In the genomic region with DNA sequence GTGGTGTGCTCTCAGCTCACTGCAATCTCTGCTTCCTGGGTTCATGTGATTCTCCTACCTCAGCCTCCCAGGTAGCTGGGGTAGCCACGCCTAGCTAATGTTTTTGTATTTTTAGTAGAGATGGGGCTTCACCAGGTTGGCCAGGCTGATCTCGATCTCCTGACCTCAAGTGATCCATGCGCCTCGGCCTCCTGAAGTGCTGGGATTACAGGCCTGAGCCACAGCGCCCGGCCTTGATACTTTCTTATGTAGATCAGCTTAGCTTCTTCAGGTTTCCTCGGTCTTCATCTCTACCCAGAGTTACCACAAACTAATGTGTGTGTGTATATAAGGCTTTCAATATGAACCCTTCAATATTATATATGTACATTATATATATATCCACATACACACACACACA, we compare ENCODE assay signal across 42 cellular contexts. TPM values are rescaled to one million over a fixed set of nuclear protein-coding genes. Genes with fewer than 3 reads are reported as not detected.
"Had no signal": no experiment of that assay in that cellular context is flagged by ENCODE, and none has a peak within 500 bp of the region (broad histone marks: within the 10 kb centered on the region; RNA-seq: fewer than 3 reads in every experiment).

No MANE protein-coding gene starts in this region.

- H3K36me3 Mint-ChIP-seq: activated naive CD4-positive, alpha-beta T cell treated with anti-CD3 and anti-CD28 coated beads, Interleukin-2, amount 10 ng/mL, durations not matched to agents 7 days and 5 days; activated naive CD4-positive, alpha-beta T cell treated with anti-CD3 and anti-CD28 coated beads, Interleukin-2, amount 50 U/mL, for 24 hours; activated naive CD4-positive, alpha-beta T cell treated with anti-CD3 and anti-CD28 coated beads, Interleukin-2, amount 50 U/mL, for 72 hours; activated naive CD8-positive, alpha-beta T cell; activated naive CD8-positive, alpha-beta T cell treated with anti-CD3 and anti-CD28 coated beads for 36 hours; activated naive CD8-positive, alpha-beta T cell treated with anti-CD3 and anti-CD28 coated beads, Interleukin-2, amount 10 ng/mL, durations not matched to agents 7 days and 5 days; brain had no signal

- H3K27ac ChIP-seq: adrenal gland, ascending aorta, body of pancreas, brain microvascular endothelial cell, breast epithelium, cardiac muscle cell had no signal

- H3K9me3 Mint-ChIP-seq: activated naive CD4-positive, alpha-beta T cell treated with anti-CD3 and anti-CD28 coated beads for 36 hours; activated naive CD4-positive, alpha-beta T cell treated with anti-CD3 and anti-CD28 coated beads, Interleukin-2, amount 10 ng/mL, durations not matched to agents 7 days and 5 days; activated naive CD4-positive, alpha-beta T cell treated with anti-CD3 and anti-CD28 coated beads, Interleukin-2, amount 50 U/mL, for 24 hours; activated naive CD4-positive, alpha-beta T cell treated with anti-CD3 and anti-CD28 coated beads, Interleukin-2, amount 50 U/mL, for 72 hours; activated naive CD8-positive, alpha-beta T cell treated with anti-CD3 and anti-CD28 coated beads for 36 hours; activated naive CD8-positive, alpha-beta T cell treated with anti-CD3 and anti-CD28 coated beads, Interleukin-2, amount 10 ng/mL, durations not matched to agents 7 days and 5 days; activated T-cell treated with anti-CD3 and anti-CD28 coated beads, Interleukin-2, amount 50 U/mL, for 24 hours; activated T-cell treated with anti-CD3 and anti-CD28 coated beads, Interleukin-2, amount 50 U/mL, for 4 hours; activated T-helper 1 cell treated with anti-CD3 and anti-CD28 coated beads, Interleukin-12 subunit alpha, Interleukin-12 subunit beta, Interleukin-2, Interleukin-4 antibody, amounts not matched to agents 30 ng/mL and 10 ng/mL and 1 ng/mL, durations not matched to agents 14 hours and 24 hours and 36 hours; activated T-helper 17 cell treated with anti-CD3 and anti-CD28 coated beads, Interleukin-2, amount 50 U/mL, for 72 hours; activated T-helper 2 cell treated with anti-CD3 and anti-CD28 coated beads, Interferon-gamma antibody, Interleukin-2, Interleukin-4, amounts not matched to agents 10 μg/mL and 5 μg/mL and 100 μg/mL, durations not matched to agents 14 hours and 24 hours and 36 hours; central memory CD8-positive, alpha-beta T cell had no signal

- H3K27me3 ChIP-seq: adrenal gland, ascending aorta, body of pancreas had no signal

- H3K4me3 ChIP-seq: adrenal gland, ascending aorta, body of pancreas, breast epithelium, cardiac muscle cell had no signal

- H3K4me1 Mint-ChIP-seq: activated naive CD4-positive, alpha-beta T cell treated with anti-CD3 and anti-CD28 coated beads, Interleukin-2, amount 10 ng/mL, durations not matched to agents 7 days and 5 days; activated naive CD4-positive, alpha-beta T cell treated with anti-CD3 and anti-CD28 coated beads, Interleukin-2, amount 50 U/mL, for 24 hours; activated naive CD8-positive, alpha-beta T cell treated with anti-CD3 and anti-CD28 coated beads for 36 hours; activated naive CD8-positive, alpha-beta T cell treated with anti-CD3 and anti-CD28 coated beads, Interleukin-2, amount 50 U/mL, for 24 hours; activated T-helper 17 cell treated with anti-CD3 and anti-CD28 coated beads, Interleukin-2, amount 50 U/mL, for 72 hours; central memory CD8-positive, alpha-beta T cell had no signal

- H3K27ac Mint-ChIP-seq: activated naive CD4-positive, alpha-beta T cell treated with anti-CD3 and anti-CD28 coated beads for 36 hours; activated naive CD4-positive, alpha-beta T cell treated with anti-CD3 and anti-CD28 coated beads, Interleukin-2, amount 10 ng/mL, durations not matched to agents 7 days and 5 days; activated naive CD4-positive, alpha-beta T cell treated with anti-CD3 and anti-CD28 coated beads, Interleukin-2, amount 50 U/mL, for 24 hours; activated naive CD4-positive, alpha-beta T cell treated with anti-CD3 and anti-CD28 coated beads, Interleukin-2, amount 50 U/mL, for 72 hours; activated naive CD8-positive, alpha-beta T cell; activated naive CD8-positive, alpha-beta T cell treated with anti-CD3 and anti-CD28 coated beads for 36 hours; activated naive CD8-positive, alpha-beta T cell treated with anti-CD3 and anti-CD28 coated beads, Interleukin-2, amount 10 ng/mL, durations not matched to agents 7 days and 5 days; activated naive CD8-positive, alpha-beta T cell treated with anti-CD3 and anti-CD28 coated beads, Interleukin-2, amount 50 U/mL, for 24 hours; activated T-cell treated with anti-CD3 and anti-CD28 coated beads, Interleukin-2, amount 50 U/mL, for 24 hours; activated T-cell treated with anti-CD3 and anti-CD28 coated beads, Interleukin-2, amount 50 U/mL, for 72 hours; activated T-helper 1 cell treated with anti-CD3 and anti-CD28 coated beads, Interleukin-12 subunit alpha, Interleukin-12 subunit beta, Interleukin-2, Interleukin-4 antibody, amounts not matched to agents 30 ng/mL and 10 ng/mL and 1 ng/mL, durations not matched to agents 14 hours and 24 hours and 36 hours; activated T-helper 17 cell treated with anti-CD3 and anti-CD28 coated beads, Interleukin-2, amount 50 U/mL, for 72 hours; activated T-helper 2 cell treated with anti-CD3 and anti-CD28 coated beads, Interferon-gamma antibody, Interleukin-2, Interleukin-4, amounts not matched to agents 10 μg/mL and 5 μg/mL and 100 μg/mL, durations not matched to agents 14 hours and 24 hours and 36 hours; brain had no signal

- H3K9me3 ChIP-seq: adrenal gland, ascending aorta, body of pancreas, breast epithelium had no signal

- H3K4me1 ChIP-seq: ascending aorta, body of pancreas, breast epithelium had no signal

- DNase-seq: activated effector memory CD4-positive, alpha-beta T cell treated with anti-CD3 and anti-CD28 coated beads, Interleukin-2, amount 50 U/mL, for 16 hours; activated effector memory CD4-positive, alpha-beta T cell treated with Interleukin-2 at 50 U/mL for 16 hours; activated gamma-delta T cell; activated gamma-delta T cell treated with Interleukin-2 at 50 U/mL for 16 hours; activated naive CD4-positive, alpha-beta T cell; activated naive CD4-positive, alpha-beta T cell treated with anti-CD3 and anti-CD28 coated beads for 36 hours; activated naive CD4-positive, alpha-beta T cell treated with anti-CD3 and anti-CD28 coated beads, Interleukin-2, amount 10 ng/mL, durations not matched to agents 7 days and 5 days; activated naive CD4-positive, alpha-beta T cell treated with anti-CD3 and anti-CD28 coated beads, Interleukin-2, amount 50 U/mL, for 16 hours; activated naive CD4-positive, alpha-beta T cell treated with Interleukin-2 at 50 U/mL for 16 hours; activated naive CD8-positive, alpha-beta T cell treated with anti-CD3 and anti-CD28 coated beads for 36 hours; activated naive CD8-positive, alpha-beta T cell treated with anti-CD3 and anti-CD28 coated beads, Interleukin-2, amount 10 ng/mL, durations not matched to agents 7 days and 5 days; activated naive CD8-positive, alpha-beta T cell treated with anti-CD3 and anti-CD28 coated beads, Interleukin-2, amount 50 U/mL, for 24 hours; activated T-cell treated with anti-CD3 and anti-CD28 coated beads, Interleukin-2, amount 50 U/mL, for 1 hour; activated T-cell treated with anti-CD3 and anti-CD28 coated beads, Interleukin-2, amount 50 U/mL, for 24 hours; activated T-cell treated with anti-CD3 and anti-CD28 coated beads, Interleukin-2, amount 50 U/mL, for 4 hours; activated T-cell treated with anti-CD3 and anti-CD28 coated beads, Interleukin-2, amount 50 U/mL, for 48 hours; activated T-cell treated with anti-CD3 and anti-CD28 coated beads, Interleukin-2, amount 50 U/mL, for 72 hours; adrenal gland; amniotic stem cell; amygdala; anterior cingulate cortex; aorta; body of pancreas; brain microvascular endothelial cell; caudate nucleus; central memory CD4-positive, alpha-beta T cell; cerebellar nuclear complex had no signal

- ATAC-seq: activated naive CD4-positive, alpha-beta T cell treated with anti-CD3 and anti-CD28 coated beads, Interleukin-2, amount 50 U/mL, for 72 hours; activated naive CD8-positive, alpha-beta T cell treated with anti-CD3 and anti-CD28 coated beads, Interleukin-2, amount 50 U/mL, for 24 hours; activated T-cell treated with anti-CD3 and anti-CD28 coated beads, Interleukin-2, amount 50 U/mL, for 4 hours; activated T-cell treated with anti-CD3 and anti-CD28 coated beads, Interleukin-2, amount 50 U/mL, for 72 hours; activated T-helper 17 cell treated with anti-CD3 and anti-CD28 coated beads, Interleukin-2, amount 50 U/mL, for 72 hours; body of pancreas had no signal

- H3K4me3 Mint-ChIP-seq: activated naive CD4-positive, alpha-beta T cell treated with anti-CD3 and anti-CD28 coated beads for 36 hours; activated naive CD4-positive, alpha-beta T cell treated with anti-CD3 and anti-CD28 coated beads, Interleukin-2, amount 10 ng/mL, durations not matched to agents 7 days and 5 days; activated naive CD4-positive, alpha-beta T cell treated with anti-CD3 and anti-CD28 coated beads, Interleukin-2, amount 50 U/mL, for 24 hours; activated naive CD8-positive, alpha-beta T cell; activated naive CD8-positive, alpha-beta T cell treated with anti-CD3 and anti-CD28 coated beads for 36 hours; activated naive CD8-positive, alpha-beta T cell treated with anti-CD3 and anti-CD28 coated beads, Interleukin-2, amount 10 ng/mL, durations not matched to agents 7 days and 5 days; activated naive CD8-positive, alpha-beta T cell treated with anti-CD3 and anti-CD28 coated beads, Interleukin-2, amount 50 U/mL, for 24 hours; activated T-cell treated with anti-CD3 and anti-CD28 coated beads, Interleukin-2, amount 50 U/mL, for 24 hours; activated T-cell treated with anti-CD3 and anti-CD28 coated beads, Interleukin-2, amount 50 U/mL, for 4 hours; activated T-cell treated with anti-CD3 and anti-CD28 coated beads, Interleukin-2, amount 50 U/mL, for 72 hours; activated T-helper 1 cell treated with anti-CD3 and anti-CD28 coated beads, Interleukin-12 subunit alpha, Interleukin-12 subunit beta, Interleukin-2, Interleukin-4 antibody, amounts not matched to agents 30 ng/mL and 10 ng/mL and 1 ng/mL, durations not matched to agents 14 hours and 24 hours and 36 hours; activated T-helper 17 cell treated with anti-CD3 and anti-CD28 coated beads, Interleukin-2, amount 50 U/mL, for 72 hours; central memory CD8-positive, alpha-beta T cell had no signal

- H3K36me3 ChIP-seq: adrenal gland, ascending aorta, brain microvascular endothelial cell, breast epithelium, cardiac muscle cell had no signal

RNA-seq across cellular contexts. Expression of a gene that starts 11.7 kb away (rescaled TPM):
- total RNA-seq: activated naive CD4-positive, alpha-beta T cell treated with anti-CD3 and anti-CD28 coated beads for 36 hours; activated naive CD8-positive, alpha-beta T cell treated with anti-CD3 and anti-CD28 coated beads for 36 hours; activated naive CD8-positive, alpha-beta T cell treated with anti-CD3 and anti-CD28 coated beads, Interleukin-2, amount 10 ng/mL, durations not matched to agents 7 days and 5 days; activated T-cell treated with anti-CD3 and anti-CD28 coated beads, Interleukin-2, amount 50 U/mL, for 4 hours; activated T-helper 1 cell treated with anti-CD3 and anti-CD28 coated beads, Interleukin-12 subunit alpha, Interleukin-12 subunit beta, Interleukin-2, Interleukin-4 antibody, amounts not matched to agents 30 ng/mL and 10 ng/mL and 1 ng/mL, durations not matched to agents 14 hours and 24 hours and 36 hours; activated T-helper 2 cell treated with anti-CD3 and anti-CD28 coated beads, Interferon-gamma antibody, Interleukin-2, Interleukin-4, amounts not matched to agents 10 μg/mL and 5 μg/mL and 100 μg/mL, durations not matched to agents 14 hours and 24 hours and 36 hours; bronchial epithelial cell had no signal

RNA-seq across cellular contexts. Expression of a gene that starts 37.5 kb away (rescaled TPM):
- total RNA-seq: activated naive CD4-positive, alpha-beta T cell treated with anti-CD3 and anti-CD28 coated beads for 36 hours; activated naive CD4-positive, alpha-beta T cell treated with anti-CD3 and anti-CD28 coated beads, Interleukin-2, amount 50 U/mL, for 72 hours; activated naive CD8-positive, alpha-beta T cell treated with anti-CD3 and anti-CD28 coated beads for 36 hours; activated naive CD8-positive, alpha-beta T cell treated with anti-CD3 and anti-CD28 coated beads, Interleukin-2, amount 10 ng/mL, durations not matched to agents 7 days and 5 days; activated T-cell treated with anti-CD3 and anti-CD28 coated beads, Interleukin-2, amount 50 U/mL, for 4 hours; activated T-cell treated with anti-CD3 and anti-CD28 coated beads, Interleukin-2, amount 50 U/mL, for 72 hours; activated T-helper 1 cell treated with anti-CD3 and anti-CD28 coated beads, Interleukin-12 subunit alpha, Interleukin-12 subunit beta, Interleukin-2, Interleukin-4 antibody, amounts not matched to agents 30 ng/mL and 10 ng/mL and 1 ng/mL, durations not matched to agents 14 hours and 24 hours and 36 hours; activated T-helper 17 cell treated with anti-CD3 and anti-CD28 coated beads, Interleukin-2, amount 50 U/mL, for 72 hours; activated T-helper 2 cell treated with anti-CD3 and anti-CD28 coated beads, Interferon-gamma antibody, Interleukin-2, Interleukin-4, amounts not matched to agents 10 μg/mL and 5 μg/mL and 100 μg/mL, durations not matched to agents 14 hours and 24 hours and 36 hours; adrenal gland; ascending aorta; astrocyte; body of pancreas; breast epithelium; bronchial epithelial cell; cardiac muscle cell; cerebellum; chondrocyte had no signal

RNA-seq across cellular contexts. Expression of a gene that starts 55.5 kb away (rescaled TPM):
- total RNA-seq: activated naive CD4-positive, alpha-beta T cell treated with anti-CD3 and anti-CD28 coated beads for 36 hours; activated naive CD4-positive, alpha-beta T cell treated with anti-CD3 and anti-CD28 coated beads, Interleukin-2, amount 50 U/mL, for 72 hours; activated naive CD8-positive, alpha-beta T cell treated with anti-CD3 and anti-CD28 coated beads for 36 hours; activated naive CD8-positive, alpha-beta T cell treated with anti-CD3 and anti-CD28 coated beads, Interleukin-2, amount 10 ng/mL, durations not matched to agents 7 days and 5 days; activated T-cell treated with anti-CD3 and anti-CD28 coated beads, Interleukin-2, amount 50 U/mL, for 4 hours; activated T-cell treated with anti-CD3 and anti-CD28 coated beads, Interleukin-2, amount 50 U/mL, for 72 hours; activated T-helper 1 cell treated with anti-CD3 and anti-CD28 coated beads, Interleukin-12 subunit alpha, Interleukin-12 subunit beta, Interleukin-2, Interleukin-4 antibody, amounts not matched to agents 30 ng/mL and 10 ng/mL and 1 ng/mL, durations not matched to agents 14 hours and 24 hours and 36 hours; activated T-helper 17 cell treated with anti-CD3 and anti-CD28 coated beads, Interleukin-2, amount 50 U/mL, for 72 hours; activated T-helper 2 cell treated with anti-CD3 and anti-CD28 coated beads, Interferon-gamma antibody, Interleukin-2, Interleukin-4, amounts not matched to agents 10 μg/mL and 5 μg/mL and 100 μg/mL, durations not matched to agents 14 hours and 24 hours and 36 hours; aorta; ascending aorta; body of pancreas; breast epithelium; bronchial epithelial cell; chondrocyte had no signal
- polyA plus RNA-seq: aorta had no signal
